In genomic region chr7:2104107-2104710, GRCh38 we compare ENCODE assay signal across 8 cellular contexts.
A peak's percentile ranks its signal among the peaks of the same experiment; 100 is the strongest.
DNase-seq lines count a peak whose midpoint lies in the region; ATAC-seq, FAIRE-seq and TF ChIP-seq lines count a peak whose summit lies in the region.

No MANE protein-coding gene starts in this region.

- RAD21 ChIA-PET in GM12878 (lab: Charles Lee; ENCODE audit: unreplicated experiment) = interaction anchor here (1.7 kb wide), 1 partner anchor 91 kb away, joined by 6 read pairs; no protein-coding TSS in a partner anchor

- H3K79me2 ChIP-seq in GM12878 (ENCODE audit: control insufficient read depth, insufficient read depth, low read length) = no peaks in the 10 kb centered on the region

- DNase-seq in C1 segment of cervical spinal cord (lab: John Stamatoyannopoulos, UW) = peak in 12 of 14 donors; percentile 34 to 77 (median 60)
- DNase-seq in UCSD-AML1 (lab: John Stamatoyannopoulos, UW; ENCODE audit: unreplicated experiment) = peak; percentile 87
- DNase-seq in GM12878 (ENCODE audit: low read depth, low spot score) = no peak
- DNase-seq in hypothalamus (lab: John Stamatoyannopoulos, UW) = peak in 45 of 51 donors; percentile 17 to 85 (median 64)
- peak; percentile 67 to 82 for DNase-seq in gastrocnemius medialis
- no peak for DNase-seq in LoVo (ENCODE audit: low spot score)

- 69% methylated on average over 24 of the region's 27 CpGs for WGBS in GM12878 (ENCODE audit: insufficient coverage, insufficient replicate concordance, low lambda C conversion rate, missing lambda C conversion rate)

- no peaks in the 10 kb centered on the region for H3K27me3 ChIP-seq in GM12878 (replicated peaks in 1 of 2; ENCODE audit: control insufficient read depth in 2 of 2, insufficient read depth in 2 of 2, low read length in 1 of 2)
- no peaks in the 10 kb centered on the region for H3K27me3 ChIP-seq in gastrocnemius medialis

- H3K36me3 ChIP-seq in GM12878 (ENCODE audit: control insufficient read depth in 2 of 2, insufficient read depth in 2 of 2, low read length in 1 of 2) = no peaks in the 10 kb centered on the region; a peak in 2 of 4 replicates
- no peaks in the 10 kb centered on the region for H3K36me3 ChIP-seq in gastrocnemius medialis

- no peak overlapping the region for H2AFZ ChIP-seq in GM12878 (ENCODE audit: control insufficient read depth, low read depth, low read length)

- H3K4me2 ChIP-seq in GM12878 (ENCODE audit: control insufficient read depth, insufficient read depth) = no peak overlapping the region

- ATAC-seq in HG03066 (IDR thresholded peaks at IDR 0.05; ENCODE audit: low read depth, unreplicated experiment) (peak; percentile 52), GM12878 (peak; percentile 48), gastrocnemius medialis (peak; percentile 79 to 85), HG02763 (IDR thresholded peaks at IDR 0.05; ENCODE audit: unreplicated experiment) (no peak)

- intact Hi-C loops in GM12878 (cut with micrococcal nuclease; ENCODE audit: unreplicated experiment) = loop anchor here (5.0 kb wide), 1 partner anchor 63 kb away; no protein-coding TSS in a partner anchor
- intact Hi-C loops in gastrocnemius medialis (cut with DNase I; ENCODE audit: low total_unique reads) = loop anchor here (1.0 to 10.0 kb wide), 2 partner anchors 51 to 105 kb away; no protein-coding TSS in a partner anchor

- H3K4me3 ChIP-seq in GM12878 (no peak overlapping the region), gastrocnemius medialis (peak overlapping the region; percentile 8 to 45 (median 34))

- H3K4me1 ChIP-seq in GM12878 (ENCODE audit: control insufficient read depth, insufficient read depth, low read length) = peaks cover 15% of the 10 kb centered on the region
- peaks cover 28% of the 10 kb centered on the region in 2 donors for H3K4me1 ChIP-seq in gastrocnemius medialis

- H3K27ac ChIP-seq in GM12878 (ENCODE audit: control insufficient read depth, insufficient read depth) (no peak overlapping the region), gastrocnemius medialis (peak overlapping the region in 2 of 4 donors; percentile 6 to 14)

- in situ Hi-C loops in GM12878 (cut with MboI) (no loop called here), gastrocnemius medialis (cut with MboI; ENCODE audit: low sequenced_read_pairs in 4 of 4) (no loop called here)

- BruUV-seq in GM12878 (replicated peaks; lab: Mats Ljungman, UMichigan) = no TSS peak

- POLR2A ChIA-PET in GM12878 (lab: Charles Lee) = no interaction called here

- no peak overlapping the region for H3K9ac ChIP-seq in GM12878 (ENCODE audit: control insufficient read depth, insufficient read depth, low read length)

- H3K9me3 ChIP-seq in GM12878 (replicated peaks; ENCODE audit: control insufficient read depth, insufficient read depth, low read length) = no peaks in the 10 kb centered on the region
- H3K9me3 ChIP-seq in gastrocnemius medialis = no peaks in the 10 kb centered on the region

- FAIRE-seq in GM12878 (lab: Jason Lieb, UNC) = no peak

- TF ChIP-seq CTCF in GM12878 (IDR thresholded peaks at IDR 0.05 in 2 of 3, conservative IDR thresholded peaks at IDR 0.05 in 1 of 3; ENCODE audit: control insufficient read depth in 2 of 3, extremely low read depth in 1 of 3, insufficient read depth in 1 of 3, low read depth in 3 of 3, low read length in 3 of 3) (peak; percentile 15 to 47 (median 37); a peak in 4 of 6 replicates), gastrocnemius medialis (IDR thresholded peaks at IDR 0.05 in 4 of 5, conservative IDR thresholded peaks at IDR 0.05 in 1 of 5) (peak; percentile 61 to 86 (median 80))

- TF ChIP-seq RAD21 in GM12878 (IDR thresholded peaks at IDR 0.05; ENCODE audit: insufficient read depth, low read depth, low read length) = no peak

- SMC1A ChIA-PET in GM12878 (lab: Charles Lee; ENCODE audit: uncharacterized antibody, unreplicated experiment) = no interaction called here

- H4K20me1 ChIP-seq in GM12878 (ENCODE audit: control insufficient read depth, insufficient read depth) = no peaks in the 10 kb centered on the region

- TF ChIP-seq POLR2A in GM12878 (IDR thresholded peaks at IDR 0.05; ENCODE audit: low read depth, low read length) = no peak
- peak in 1 of 2 donors; percentile 23 for TF ChIP-seq POLR2A in gastrocnemius medialis (IDR thresholded peaks at IDR 0.05)

- no peak for TF ChIP-seq EP300 in GM12878 (IDR thresholded peaks at IDR 0.05; ENCODE audit: borderline replicate concordance in 1 of 2, control insufficient read depth in 1 of 2, low read depth in 2 of 2, low read length in 2 of 2)

- CTCF ChIA-PET in GM12878 (lab: Yijun Ruan, JAX) = interaction anchor here (0.6 to 1.1 kb wide), 3 partner anchors 10 to 105 kb away, joined by 3 to 4 read pairs (median 3); no protein-coding TSS in a partner anchor

TF ChIP-seq in GM12878, 131 proteins besides CTCF, POLR2A, EP300 and RAD21:
- peak; percentile 22; the same call in 1 of the 2 replicates for TF ChIP-seq SMC3 (IDR thresholded peaks at IDR 0.05; ENCODE audit: borderline replicate concordance, low read length)
- TF ChIP-seq ZBTB33 (IDR thresholded peaks at IDR 0.05) = 0 out of 2 replicates have a peak, but pooled peaks have one; percentile 14
- no peak for TF ChIP-seq EGR1 (IDR thresholded peaks at IDR 0.05; ENCODE audit: borderline replicate concordance in 1 of 2, low read depth in 2 of 2, low read length in 2 of 2)
- no peak for TF ChIP-seq BACH1 (IDR thresholded peaks at IDR 0.05; ENCODE audit: borderline replicate concordance)
- TF ChIP-seq MLLT1 (IDR thresholded peaks at IDR 0.05) = no peak
- TF ChIP-seq E4F1 (IDR thresholded peaks at IDR 0.05; ENCODE audit: borderline replicate concordance, partially characterized antibody) = no peak
- TF ChIP-seq RAD51 (IDR thresholded peaks at IDR 0.05) = no peak

Comparison
In these comparisons a context has a peak if more than half of its experiments do, and no peak if none do; other contexts are left out.
1. DNase-seq: peak in C1 segment of cervical spinal cord (12 of 14), UCSD-AML1 (single experiment), hypothalamus (45 of 51) and gastrocnemius medialis (2 of 2); none in GM12878 (single experiment) and LoVo (single experiment).